ENCODE assay signal across 16 cellular contexts in the genomic region with DNA sequence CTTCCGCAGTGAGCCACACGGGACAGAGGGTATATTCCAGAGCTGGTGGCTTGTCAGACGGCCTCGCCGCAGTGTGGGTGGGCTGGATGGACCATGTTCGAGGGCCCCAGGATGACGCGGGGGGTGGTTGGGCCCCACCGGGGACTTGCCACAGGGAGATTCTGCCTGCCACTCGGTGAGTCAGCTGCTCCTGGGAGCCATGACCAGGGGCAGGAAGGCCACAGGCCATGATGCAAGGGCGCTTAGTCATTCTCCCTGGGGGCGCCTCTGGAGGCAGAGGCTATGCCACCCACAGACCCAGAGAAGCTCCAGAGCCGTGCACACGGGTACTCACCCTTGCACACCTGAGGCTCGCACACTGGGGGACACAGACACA. TPM values are rescaled to one million over a fixed set of nuclear protein-coding genes. Genes with fewer than 3 reads are reported as not detected.
A peak's percentile ranks its signal among the peaks of the same experiment; 100 is the strongest.
DNase-seq lines count a peak whose midpoint lies in the region; ATAC-seq and TF ChIP-seq lines count a peak whose summit lies in the region.
"Had no signal": no experiment of that assay in that cellular context is flagged by ENCODE, and none has a peak within 500 bp of the region (broad histone marks: within the 10 kb centered on the region; RNA-seq: fewer than 3 reads in every experiment).

No MANE protein-coding gene starts in this region.

- TF ChIP-seq CTCF in HFFc6 (IDR thresholded peaks at IDR 0.05) (no peak), thyroid gland (IDR thresholded peaks at IDR 0.05) (no peak)

- H3K27me3 ChIP-seq in iPS-15b (ENCODE audit: control insufficient read depth, insufficient read depth, low read length) (peaks cover 78% of the 10 kb centered on the region), thyroid gland (peaks cover 34% of the 10 kb centered on the region)

- H3K27ac Mint-ChIP-seq in HFFc6, result no peak overlapping the region
- H3K27ac Mint-ChIP-seq: nephron had no signal

- H3K9me3 ChIP-seq in SK-N-MC (ENCODE audit: low read depth, low read length) (no peaks in the 10 kb centered on the region), iPS-15b (ENCODE audit: control insufficient read depth, insufficient read depth, low read length) (no peaks in the 10 kb centered on the region), thyroid gland (no peaks in the 10 kb centered on the region)
- H3K9me3 ChIP-seq: left lung, suprapubic skin had no signal

- H3K4me1 ChIP-seq in iPS-15b (ENCODE audit: control insufficient read depth, insufficient read depth, low read length) (no peaks in the 10 kb centered on the region), thyroid gland (peaks cover 16 to 24% of the 10 kb centered on the region in 2 donors)

- TF ChIP-seq POLR2A in thyroid gland (IDR thresholded peaks at IDR 0.05), result no peak

- 84 to 89% methylated on average over 7 to 8 of the region's 15 CpGs for WGBS in thyroid gland, 2 donors

- H3K36me3 ChIP-seq in SK-N-MC (ENCODE audit: insufficient read depth, low read length) (peaks cover 42% of the 10 kb centered on the region), iPS-15b (ENCODE audit: control insufficient read depth, insufficient read depth, low read length) (no peaks in the 10 kb centered on the region), thyroid gland (no peaks in the 10 kb centered on the region)
- H3K36me3 ChIP-seq: left lung, suprapubic skin had no signal

- H3K27me3 Mint-ChIP-seq in HFFc6 (ENCODE audit: insufficient read depth), result peaks cover 28% of the 10 kb centered on the region

- no peak for ATAC-seq in GM21367 (IDR thresholded peaks at IDR 0.05; ENCODE audit: unreplicated experiment)
- no peak for ATAC-seq in GM21390 (IDR thresholded peaks at IDR 0.05; ENCODE audit: unreplicated experiment)
- ATAC-seq: activated T-cell treated with anti-CD3 and anti-CD28 coated beads, Interleukin-2, amount 50 U/mL, for 4 hours; left lung had no signal

- no peak overlapping the region; the same call in 1 of the 2 replicates for H3K4me3 Mint-ChIP-seq in HFFc6
- H3K4me3 Mint-ChIP-seq: activated T-cell treated with anti-CD3 and anti-CD28 coated beads, Interleukin-2, amount 50 U/mL, for 4 hours had no signal

- intact Hi-C loops in thyroid gland (cut with DNase I), result no loop called here

- H3K27ac ChIP-seq in SK-N-MC (0 out of 2 replicates have a peak overlapping the region, but pooled peaks have one; percentile 25), thyroid gland (no peak overlapping the region)
- H3K27ac ChIP-seq: left lung, suprapubic skin had no signal

- DNase-seq in AG20443 (ENCODE audit: low spot score) (peak; percentile 71), HFFc6 (peak; percentile 38), SK-N-MC (ENCODE audit: low read depth, low spot score) (no peak), hypothalamus (lab: John Stamatoyannopoulos, UW) (no peak), thyroid gland (no peak)
- DNase-seq: activated T-cell treated with anti-CD3 and anti-CD28 coated beads, Interleukin-2, amount 50 U/mL, for 4 hours; CD4-positive, alpha-beta memory T cell; glutamatergic neuron; left lung; NCI-H446; SHP77 treated with DMSO at 0.1 percent for 48 hours had no signal

- no peaks in the 10 kb centered on the region for H3K9me3 Mint-ChIP-seq in HFFc6
- H3K9me3 Mint-ChIP-seq: activated T-cell treated with anti-CD3 and anti-CD28 coated beads, Interleukin-2, amount 50 U/mL, for 4 hours; CD4-positive, alpha-beta memory T cell; nephron had no signal

- H3K4me1 Mint-ChIP-seq in HFFc6 (ENCODE audit: low read depth), result peaks cover 23% of the 10 kb centered on the region

- no peaks in the 10 kb centered on the region for H3K36me3 Mint-ChIP-seq in HFFc6 (ENCODE audit: low read depth)
- H3K36me3 Mint-ChIP-seq: CD4-positive, alpha-beta memory T cell had no signal

- H3K9ac ChIP-seq in SK-N-MC (ENCODE audit: insufficient read length) (no peak overlapping the region), iPS-15b (ENCODE audit: low read depth, low read length) (no peak overlapping the region)

- H3K4me3 ChIP-seq in SK-N-MC (no peak overlapping the region), iPS-15b (ENCODE audit: low read depth, low read length) (peak overlapping the region; percentile 13), thyroid gland (replicated peaks in 1 of 3) (no peak overlapping the region)
- H3K4me3 ChIP-seq: left lung, suprapubic skin had no signal

RNA-seq across cellular contexts. Expression of gene ALX4, which starts 8.1 kb away (rescaled TPM):
- total RNA-seq in HFFc6 (2021; fragmentation: NEBNext Ultra II Directional; extraction: Animal tissue kit (Norgen Biotek cat#: 25700)), result under 1 TPM; 0.02 to 0.13 (median 0.06) TPM
- total RNA-seq in thyroid gland, result under 1 TPM in 2 of 4 donors, not detected in 2; 0.10 to 0.11 TPM
- total RNA-seq: activated T-cell treated with anti-CD3 and anti-CD28 coated beads, Interleukin-2, amount 50 U/mL, for 4 hours; CD4-positive, alpha-beta memory T cell; left lung had no signal

Comparison
In these comparisons a context has a peak if more than half of its experiments do, and no peak if none do; other contexts are left out.
1. DNase-seq: peak in AG20443 (single experiment) and HFFc6 (single experiment); none in SK-N-MC (single experiment), hypothalamus (0 of 51) and thyroid gland (0 of 2).